27 cellular contexts compared by ENCODE assay signal in genomic region chr10:16942361-16943078, GRCh38.
DNase-seq lines count a peak whose midpoint lies in the region; FAIRE-seq and TF ChIP-seq lines count a peak whose summit lies in the region.
"Had no signal": no experiment of that assay in that cellular context is flagged by ENCODE, and none has a peak within 500 bp of the region (broad histone marks: within the 10 kb centered on the region; RNA-seq: fewer than 3 reads in every experiment).

No MANE protein-coding gene starts in this region.

- TF ChIP-seq EP300 in tibial nerve (IDR thresholded peaks at IDR 0.05): no peak

- no peak overlapping the region for H3K9ac ChIP-seq in GM23248
- no peak overlapping the region for H3K9ac ChIP-seq in fibroblast of lung (ENCODE audit: insufficient read depth, low read length)
- H3K9ac ChIP-seq: KMS-11 had no signal

- in situ Hi-C loops in GM23248 (cut with MboI): no loop called here

- no peak for DNase-seq in GM23248
- DNase-seq in RCC 7860 (ENCODE audit: low spot score): no peak
- peak in 1 of 2 donors; percentile 56 for DNase-seq in fibroblast of lung (ENCODE audit: low read depth in 2 of 2)
- DNase-seq in tibial nerve (ENCODE audit: low spot score in 2 of 2): no peak
- DNase-seq in OCI-M2 (lab: John Stamatoyannopoulos, UW; ENCODE audit: unreplicated experiment): no peak
- DNase-seq in DMS53 treated with DMSO at 0.1 percent for 48 hours (lab: John Stamatoyannopoulos, UW; ENCODE audit: unreplicated experiment): no peak
- DNase-seq in foreskin melanocyte: no peak
- DNase-seq: activated CD4-positive, alpha-beta T cell treated with anti-CD3 and anti-CD28 coated beads, Interleukin-2, amount 10 ng/mL, durations not matched to agents 7 days and 5 days; activated gamma-delta T cell treated with Interleukin-2 at 50 U/mL for 16 hours; activated naive CD8-positive, alpha-beta T cell treated with anti-CD3 and anti-CD28 coated beads, Interleukin-2, amount 50 U/mL, for 24 hours; activated T-cell treated with anti-CD3 and anti-CD28 coated beads, Interleukin-2, amount 50 U/mL, for 4 hours; CD4-positive, alpha-beta memory T cell; cerebellar nuclear complex; DMS 273 treated with DMSO at 0.1 percent for 48 hours; H7; head of caudate nucleus; kidney; midbrain; naive thymus-derived CD4-positive, alpha-beta T cell; NCI-H1417 treated with DMSO at 0.1 percent for 48 hours; NCI-H2081; NCI-H774; occipital lobe; spleen; stimulated activated CD4-positive, alpha-beta T cell treated with anti-CD3 and anti-CD28 coated beads, Interleukin-2, amount 100 ng/mL, for 48 hours had no signal

- H3K9me2 ChIP-seq in GM23248 (ENCODE audit: insufficient read depth): no peaks in the 10 kb centered on the region

- no peak overlapping the region for H3K27ac ChIP-seq in GM23248
- no peak overlapping the region for H3K27ac ChIP-seq in fibroblast of lung (ENCODE audit: insufficient read depth, low read length)
- peak overlapping the region in 3 of 4 donors; percentile 55 to 85 (median 84) for H3K27ac ChIP-seq in tibial nerve
- H3K27ac ChIP-seq: epithelial cell of prostate, KMS-11, spleen had no signal

- no peak for TF ChIP-seq POLR2A in tibial nerve (IDR thresholded peaks at IDR 0.05)

- H3K4me2 ChIP-seq in GM23248 (ENCODE audit: unreplicated experiment): peak overlapping the region; percentile 82
- peak overlapping the region; percentile 2 for H3K4me2 ChIP-seq in fibroblast of lung (ENCODE audit: extremely low read depth, insufficient read depth, low read length)
- H3K4me2 ChIP-seq: KMS-11 had no signal

- FAIRE-seq in RCC 7860 (lab: Jason Lieb, UNC): peak; percentile 11

- no peaks in the 10 kb centered on the region for H3K79me2 ChIP-seq in GM23248 (ENCODE audit: insufficient read depth)
- H3K79me2 ChIP-seq in fibroblast of lung (ENCODE audit: control insufficient read depth, insufficient read depth, low read length): no peaks in the 10 kb centered on the region

- H3K36me3 ChIP-seq in GM23248 (ENCODE audit: low read depth) (no peaks in the 10 kb centered on the region), fibroblast of lung (ENCODE audit: control insufficient read depth, insufficient read depth, low read length) (no peaks in the 10 kb centered on the region), tibial nerve (no peaks in the 10 kb centered on the region)
- H3K36me3 ChIP-seq: spleen had no signal

- H3K4me1 ChIP-seq in GM23248 (ENCODE audit: insufficient read depth) (peaks cover 34% of the 10 kb centered on the region), fibroblast of lung (ENCODE audit: control insufficient read depth, extremely low read depth, insufficient read depth, low read length) (peaks cover 12% of the 10 kb centered on the region), tibial nerve (peaks cover 0 to 37% (median 17%) of the 10 kb centered on the region in 4 donors)
- H3K4me1 ChIP-seq: spleen had no signal

- H3K4me3 ChIP-seq in GM23248: no peak overlapping the region
- H3K4me3 ChIP-seq in fibroblast of lung (replicated peaks in 1 of 4; ENCODE audit: control extremely low read depth in 1 of 4, insufficient read depth in 1 of 4, low read depth in 3 of 4, low read length in 4 of 4): no peak overlapping the region
- H3K4me3 ChIP-seq in tibial nerve: no peak overlapping the region
- H3K4me3 ChIP-seq: spleen had no signal

- 75 to 78% methylated on average over 4 to 5 of the region's 5 CpGs for WGBS in GM23248 (ENCODE audit: low coverage in 1 of 2, low lambda C conversion rate in 2 of 2, missing lambda C conversion rate in 2 of 2), 2 experiments
- WGBS in tibial nerve, 2 donors: 60 to 62% methylated on average over 5 of the region's 5 CpGs

- no peaks in the 10 kb centered on the region for H4K20me1 ChIP-seq in GM23248 (ENCODE audit: insufficient read depth)
- H4K20me1 ChIP-seq in fibroblast of lung (ENCODE audit: control insufficient read depth, extremely low read depth, insufficient read depth, low read length): no peaks in the 10 kb centered on the region

- peak overlapping the region; percentile 25; the same call in 1 of the 2 replicates for H2AFZ ChIP-seq in GM23248
- H2AFZ ChIP-seq in fibroblast of lung (ENCODE audit: low read length): no peak overlapping the region

- H3K9me3 ChIP-seq in GM23248 (ENCODE audit: low read depth) (no peaks in the 10 kb centered on the region), fibroblast of lung (ENCODE audit: control insufficient read depth, insufficient read depth, low read depth, low read length) (no peaks in the 10 kb centered on the region), tibial nerve (no peaks in the 10 kb centered on the region)
- H3K9me3 ChIP-seq: spleen had no signal

- H3F3A ChIP-seq in GM23248 (ENCODE audit: insufficient read depth): peaks cover 33% of the 10 kb centered on the region

- H3K27me3 ChIP-seq in GM23248 (replicated peaks; ENCODE audit: insufficient read depth) (no peaks in the 10 kb centered on the region), fibroblast of lung (ENCODE audit: control insufficient read depth, insufficient read depth, low read length) (no peaks in the 10 kb centered on the region), tibial nerve (no peaks in the 10 kb centered on the region)
- H3K27me3 ChIP-seq: spleen had no signal

- no peak for TF ChIP-seq CTCF in fibroblast of lung (conservative IDR thresholded peaks at IDR 0.05 in 1 of 2, IDR thresholded peaks at IDR 0.05 in 1 of 2; ENCODE audit: low read depth in 1 of 2, low read length in 2 of 2)
- no peak for TF ChIP-seq CTCF in tibial nerve (IDR thresholded peaks at IDR 0.05)

Comparison
In these comparisons a context has a peak if more than half of its experiments do, and no peak if none do; other contexts are left out.
1. H3K27ac ChIP-seq: peak in tibial nerve (3 of 4); none in GM23248 (single experiment) and fibroblast of lung (single experiment).